Comparison of ENCODE assay signal across 12 cellular contexts in the genomic region with DNA sequence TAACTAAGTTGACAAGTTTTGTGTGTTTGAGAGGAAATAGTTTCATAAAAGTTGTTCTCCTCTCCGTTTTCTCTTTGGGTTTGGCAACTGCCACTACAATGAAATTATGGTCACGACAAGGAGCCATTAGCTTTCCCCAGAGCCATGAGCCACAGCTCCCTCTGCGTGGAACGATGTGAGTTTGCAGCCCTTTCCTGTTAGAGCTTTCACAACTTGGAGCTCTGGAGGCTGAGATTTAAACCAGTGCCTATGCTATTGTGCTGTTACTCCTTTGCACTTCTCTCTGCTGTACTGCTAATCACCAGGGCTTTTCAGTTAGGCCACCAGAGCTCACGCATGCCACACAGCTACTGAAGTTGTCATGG. TPM values are rescaled to one million over a fixed set of nuclear protein-coding genes. Genes with fewer than 3 reads are reported as not detected.
DNase-seq lines count a peak whose midpoint lies in the region; ATAC-seq and TF ChIP-seq lines count a peak whose summit lies in the region.
"Had no signal": no experiment of that assay in that cellular context is flagged by ENCODE, and none has a peak within 500 bp of the region (broad histone marks: within the 10 kb centered on the region; RNA-seq: fewer than 3 reads in every experiment).

No MANE protein-coding gene starts in this region.

- H3K4me1 Mint-ChIP-seq in T-cell = no peaks in the 10 kb centered on the region

- no peaks in the 10 kb centered on the region for H3K36me3 Mint-ChIP-seq in T-cell
- H3K36me3 Mint-ChIP-seq: CD14-positive monocyte had no signal

- H3K27me3 ChIP-seq in BLaER1 = no peaks in the 10 kb centered on the region
- H3K27me3 ChIP-seq: SJCRH30 had no signal

- TF ChIP-seq CTCF in foreskin fibroblast (IDR thresholded peaks at IDR 0.05; ENCODE audit: low read depth, low read length) = no peak

- H4K20me1 ChIP-seq in BLaER1 = no peaks in the 10 kb centered on the region

- peaks cover 0 to 6% (median 0%) of the 10 kb centered on the region in 3 donors for H3K9me3 Mint-ChIP-seq in T-cell

- peaks cover 6% of the 10 kb centered on the region; the same call in 1 of the 2 replicates for H3K9me3 ChIP-seq in BLaER1
- H3K9me3 ChIP-seq: SJCRH30 had no signal

- H3K4me3 Mint-ChIP-seq in T-cell = no peak overlapping the region
- H3K4me3 Mint-ChIP-seq: CD14-positive monocyte had no signal

- H3K27ac ChIP-seq in BLaER1 = peak overlapping the region; percentile 69; the same call in 1 of the 2 replicates
- H3K27ac ChIP-seq: epithelial cell of prostate, SJCRH30 had no signal

- peaks cover 36% of the 10 kb centered on the region for H3K4me1 ChIP-seq in BLaER1
- H3K4me1 ChIP-seq: SJCRH30 had no signal

- DNase-seq in foreskin fibroblast (peak; percentile 13 to 42), A172 (ENCODE audit: low spot score) (no peak), SKM-1 treated with dmso at 0.1 percent for 144 hours (lab: John Stamatoyannopoulos, UW; ENCODE audit: unreplicated experiment) (no peak), T-cell (no peak)
- DNase-seq: activated CD4-positive, CD25-positive, alpha-beta regulatory T cell treated with anti-CD3 and anti-CD28 coated beads, Interleukin-2, amount 50 U/mL, for 72 hours had no signal

- no peaks in the 10 kb centered on the region for H3K36me3 ChIP-seq in BLaER1
- H3K36me3 ChIP-seq: SJCRH30 had no signal

- CTCF ChIA-PET in T-cell (lab: Charles Lee) = no interaction called here

- peak overlapping the region; percentile 51; the same call in 1 of the 2 replicates for H3K9ac ChIP-seq in BLaER1

- H3K27me3 Mint-ChIP-seq in T-cell = peaks cover 11 to 20% of the 10 kb centered on the region in 2 donors

- peak overlapping the region; percentile 86 for H3K4me2 ChIP-seq in BLaER1

- POLR2A ChIA-PET in T-cell (lab: Charles Lee) = no interaction called here

- peak; percentile 30 for ATAC-seq in GM19324 (IDR thresholded peaks at IDR 0.05; ENCODE audit: low FRiP score, unreplicated experiment)
- ATAC-seq in HG03378 (IDR thresholded peaks at IDR 0.05; ENCODE audit: unreplicated experiment) = peak; percentile 34
- no peak for ATAC-seq in GM19455 (IDR thresholded peaks at IDR 0.05; ENCODE audit: unreplicated experiment)
- ATAC-seq in T-cell (replicated peaks in 1 of 4) = no peak

- H3K4me3 ChIP-seq in BLaER1 (peak overlapping the region; percentile 6; the same call in 1 of the 2 replicates), foreskin fibroblast (ENCODE audit: low read depth in 1 of 2, low read length in 2 of 2) (no peak overlapping the region)
- H3K4me3 ChIP-seq: SJCRH30 had no signal

- H3K27ac Mint-ChIP-seq in T-cell = no peak overlapping the region

RNA-seq across cellular contexts. Expression of a gene that starts 29.3 kb away (rescaled TPM):
- 244 and 251 TPM in 2 replicates for total RNA-seq in A172 (2014; rRNA removed; shearing (Covaris generic))
- total RNA-seq in T-cell = 10 to 100 TPM; 15.6 to 25.6 (median 21.8) TPM

Comparison
In these comparisons a context has a peak if more than half of its experiments do, and no peak if none do; other contexts are left out.
1. ATAC-seq: peak in GM19324 (single experiment) and HG03378 (single experiment); none in GM19455 (single experiment) and T-cell (0 of 4).
2. DNase-seq: peak in foreskin fibroblast (2 of 2); none in A172 (single experiment), SKM-1 treated with dmso at 0.1 percent for 144 hours (single experiment) and T-cell (0 of 34).